9 cellular contexts compared by ENCODE assay signal in the genomic region with DNA sequence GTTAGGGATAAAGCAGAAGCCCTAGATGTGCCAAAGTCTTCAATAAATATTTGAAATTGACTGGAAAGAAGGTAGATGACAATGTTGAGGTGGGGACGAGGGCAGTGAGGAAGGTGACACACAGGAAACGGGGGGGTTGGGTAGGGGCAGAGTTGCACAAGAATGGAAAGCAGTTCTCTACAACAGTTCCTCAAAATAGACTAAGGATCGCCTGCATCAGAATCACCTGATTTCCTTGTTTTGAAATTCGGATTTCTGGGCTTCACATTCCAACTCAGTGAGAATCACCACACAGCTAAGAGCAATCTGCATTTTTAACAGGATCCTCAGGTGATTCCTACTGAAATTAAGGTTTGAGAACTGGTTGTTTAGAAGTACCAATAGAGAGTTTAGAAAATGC.
A peak's percentile ranks its signal among the peaks of the same experiment; 100 is the strongest.
DNase-seq lines count a peak whose midpoint lies in the region; ATAC-seq and TF ChIP-seq lines count a peak whose summit lies in the region.
"Had no signal": no experiment of that assay in that cellular context is flagged by ENCODE, and none has a peak within 500 bp of the region (broad histone marks: within the 10 kb centered on the region; RNA-seq: fewer than 3 reads in every experiment).

No MANE protein-coding gene starts in this region.

- no peaks in the 10 kb centered on the region for H3K36me3 ChIP-seq in brain microvascular endothelial cell (replicated peaks)
- H3K36me3 ChIP-seq in tibial artery: no peaks in the 10 kb centered on the region

- in situ Hi-C loops in brain microvascular endothelial cell (cut with HindIII; ENCODE audit: low pct_ligation_motif_present, low sequenced_read_pairs): no loop called here

- H3K4me3 ChIP-seq in brain microvascular endothelial cell (ENCODE audit: low read depth, low read length): no peak overlapping the region
- H3K4me3 ChIP-seq in tibial artery: no peak overlapping the region

- DNase-seq in GM19238 (ENCODE audit: insufficient read length, low spot score) (peak; percentile 10), MV-4-11 (lab: John Stamatoyannopoulos, UW) (peak; percentile 73), brain microvascular endothelial cell (peak; percentile 19), medulla oblongata (ENCODE audit: extremely low spot score) (peak; percentile 44), tibial artery (no peak)

- ATAC-seq in HG02678 (IDR thresholded peaks at IDR 0.05; ENCODE audit: unreplicated experiment) (no peak), HG03175 (IDR thresholded peaks at IDR 0.05; ENCODE audit: unreplicated experiment) (no peak), HG03139 (IDR thresholded peaks at IDR 0.05; ENCODE audit: unreplicated experiment) (no peak)

- peaks cover 0 to 7% (median 7%) of the 10 kb centered on the region in 3 donors for H3K9me3 ChIP-seq in tibial artery

- H3K4me1 ChIP-seq in tibial artery: peaks cover 0 to 7% (median 4%) of the 10 kb centered on the region in 4 donors

- no peaks in the 10 kb centered on the region for H3K27me3 ChIP-seq in brain microvascular endothelial cell (replicated peaks)
- no peaks in the 10 kb centered on the region for H3K27me3 ChIP-seq in tibial artery

- H3K27ac ChIP-seq in brain microvascular endothelial cell: no peak overlapping the region
- no peak overlapping the region for H3K27ac ChIP-seq in tibial artery
- H3K27ac ChIP-seq: KMS-11 had no signal

- TF ChIP-seq CTCF in brain microvascular endothelial cell (IDR thresholded peaks at IDR 0.05; ENCODE audit: low read depth, low read length, missing control alignments) (no peak), tibial artery (IDR thresholded peaks at IDR 0.05) (no peak)

- intact Hi-C loops in tibial artery (cut with DNase I; ENCODE audit: low total_unique reads): no loop called here

Comparison
In these comparisons a context has a peak if more than half of its experiments do, and no peak if none do; other contexts are left out.
1. DNase-seq: peak in GM19238 (single experiment), MV-4-11 (single experiment), brain microvascular endothelial cell (single experiment) and medulla oblongata (single experiment); none in tibial artery (0 of 2).